ENCODE assay signal across 12 cellular contexts in the genomic region with DNA sequence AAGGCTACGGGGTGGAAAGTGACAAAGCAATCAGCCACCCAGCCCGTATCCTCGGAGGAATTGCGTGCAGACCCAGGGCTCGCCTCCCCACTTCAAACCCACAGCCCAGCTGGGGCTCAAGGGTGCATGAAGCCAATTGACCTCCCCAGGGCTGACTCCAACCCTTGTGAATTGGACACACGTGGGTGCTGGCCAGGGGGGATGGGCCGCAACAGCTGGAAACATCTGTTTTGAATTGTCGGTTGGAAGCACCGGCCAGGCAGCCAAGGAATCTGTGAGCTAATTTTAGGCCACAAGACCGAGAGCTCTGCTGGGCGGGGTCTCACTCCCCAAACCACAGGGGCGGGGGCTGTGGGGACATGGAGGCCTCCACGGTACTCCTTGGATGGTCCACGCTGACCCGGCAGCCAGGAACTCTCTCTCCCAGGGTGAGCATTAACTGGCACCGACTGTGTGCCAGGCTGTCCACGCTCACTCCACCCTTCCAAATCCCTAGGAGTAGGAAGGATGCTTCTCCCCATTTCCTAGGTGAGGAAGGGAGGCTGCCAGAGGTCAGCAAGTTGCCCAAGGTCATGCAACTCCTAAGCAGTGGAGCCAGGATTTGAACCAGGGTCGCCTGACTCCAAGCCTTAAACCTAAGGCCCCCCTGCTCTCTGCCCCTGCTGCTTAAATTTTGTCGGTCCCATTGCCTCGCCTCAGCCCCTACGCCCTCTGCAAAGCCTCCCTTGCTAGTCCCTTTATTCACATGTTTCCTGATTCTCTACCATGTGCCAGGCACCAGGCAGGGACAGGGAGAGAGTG. TPM values are rescaled to one million over a fixed set of nuclear protein-coding genes. Genes with fewer than 3 reads are reported as not detected.
DNase-seq lines count a peak whose midpoint lies in the region; ATAC-seq and TF ChIP-seq lines count a peak whose summit lies in the region.
"Had no signal": no experiment of that assay in that cellular context is flagged by ENCODE, and none has a peak within 500 bp of the region (broad histone marks: within the 10 kb centered on the region; RNA-seq: fewer than 3 reads in every experiment).

No MANE protein-coding gene starts in this region.

- WGBS in suprapubic skin: 50% methylated on average over 21 of the region's 21 CpGs

- TF ChIP-seq POLR2A in suprapubic skin (IDR thresholded peaks at IDR 0.05): no peak

- H3K27ac Mint-ChIP-seq in CD4-positive, alpha-beta T cell: no peak overlapping the region
- H3K27ac Mint-ChIP-seq in nephron progenitor cell: no peak overlapping the region

- no peaks in the 10 kb centered on the region for H3K36me3 ChIP-seq in suprapubic skin

- no peaks in the 10 kb centered on the region for H3K9me3 ChIP-seq in suprapubic skin
- H3K9me3 ChIP-seq in CD4-positive, alpha-beta T cell (ENCODE audit: control insufficient read depth, low read length): no peaks in the 10 kb centered on the region

- CTCF ChIA-PET in CD4-positive, alpha-beta T cell (lab: Charles Lee): no interaction called here

- no peaks in the 10 kb centered on the region for H3K27me3 Mint-ChIP-seq in CD4-positive, alpha-beta T cell
- peaks cover 6% of the 10 kb centered on the region for H3K27me3 Mint-ChIP-seq in nephron progenitor cell (ENCODE audit: low read depth, poor library complexity)

- peak; percentile 69 for DNase-seq in H4 (ENCODE audit: low spot score)
- DNase-seq in astrocyte of the cerebellum (ENCODE audit: low read depth): peak; percentile 62
- peak; percentile 69 for DNase-seq in hepatic stellate cell (ENCODE audit: low spot score)
- peak; percentile 88 to 93 for DNase-seq in suprapubic skin (ENCODE audit: low spot score in 2 of 2)
- no peak for DNase-seq in CD4-positive, alpha-beta T cell
- DNase-seq in NCI-H2107 treated with DMSO at 0.1 percent for 48 hours (lab: John Stamatoyannopoulos, UW; ENCODE audit: unreplicated experiment): no peak
- no peak for DNase-seq in nephron progenitor cell
- DNase-seq in GM10266 (ENCODE audit: extremely low spot score): no peak
- DNase-seq: DND-41, dorsolateral prefrontal cortex, NCI-H1694 had no signal

- H3K27ac ChIP-seq in suprapubic skin: no peak overlapping the region
- H3K27ac ChIP-seq in CD4-positive, alpha-beta T cell (ENCODE audit: low read depth, low read length): no peak overlapping the region
- H3K27ac ChIP-seq: dorsolateral prefrontal cortex had no signal

- POLR2A ChIA-PET in CD4-positive, alpha-beta T cell (lab: Charles Lee): interaction anchor here (0.7 to 1.9 kb wide), 3 partner anchors 8 to 41 kb away, joined by 3 to 7 read pairs (median 4); a partner anchor contains a TSS

- ATAC-seq in CD4-positive, alpha-beta T cell (ENCODE audit: poor library complexity): no peak

- H3K4me1 ChIP-seq in suprapubic skin: peaks cover 7% of the 10 kb centered on the region

- H3K4me3 ChIP-seq in astrocyte of the cerebellum (ENCODE audit: low read depth, low read length): no peak overlapping the region
- H3K4me3 ChIP-seq in suprapubic skin: no peak overlapping the region
- H3K4me3 ChIP-seq: dorsolateral prefrontal cortex had no signal

- H3K27me3 ChIP-seq in suprapubic skin: no peaks in the 10 kb centered on the region
- no peaks in the 10 kb centered on the region for H3K27me3 ChIP-seq in CD4-positive, alpha-beta T cell (ENCODE audit: control insufficient read depth, insufficient read depth, low read length)
- H3K27me3 ChIP-seq: dorsolateral prefrontal cortex had no signal

- no peaks in the 10 kb centered on the region for H3K36me3 Mint-ChIP-seq in CD4-positive, alpha-beta T cell (ENCODE audit: low read depth)
- no peaks in the 10 kb centered on the region for H3K36me3 Mint-ChIP-seq in nephron progenitor cell (ENCODE audit: low read depth)

- no peak for TF ChIP-seq EP300 in suprapubic skin (IDR thresholded peaks at IDR 0.05)

- in situ Hi-C loops in astrocyte of the cerebellum (cut with HindIII; ENCODE audit: low sequenced_read_pairs): no loop called here

- H3K4me3 Mint-ChIP-seq in CD4-positive, alpha-beta T cell: no peak overlapping the region
- no peak overlapping the region for H3K4me3 Mint-ChIP-seq in nephron progenitor cell

- H3K4me1 Mint-ChIP-seq in CD4-positive, alpha-beta T cell (ENCODE audit: low read depth): peaks cover 9% of the 10 kb centered on the region
- peaks cover 48% of the 10 kb centered on the region for H3K4me1 Mint-ChIP-seq in nephron progenitor cell

- intact Hi-C loops in CD4-positive, alpha-beta T cell (cut with DNase I, micrococcal nuclease): no loop called here

- TF ChIP-seq CTCF in astrocyte of the cerebellum (IDR thresholded peaks at IDR 0.05; ENCODE audit: low read depth, low read length, missing control alignments) (no peak), suprapubic skin (IDR thresholded peaks at IDR 0.05) (no peak), nephron progenitor cell (IDR thresholded peaks at IDR 0.05) (no peak), GM10266 (IDR thresholded peaks at IDR 0.05; ENCODE audit: control insufficient read depth, insufficient read depth, low read depth, missing control alignments) (no peak)
- TF ChIP-seq CTCF in CD4-positive, alpha-beta T cell (IDR thresholded peaks at IDR 0.05): no peak

- no peaks in the 10 kb centered on the region for H3K9me3 Mint-ChIP-seq in CD4-positive, alpha-beta T cell
- no peaks in the 10 kb centered on the region for H3K9me3 Mint-ChIP-seq in nephron progenitor cell

RNA-seq across cellular contexts. Expression of a gene that starts 11.9 kb away (rescaled TPM):
- total RNA-seq in H4 (2014; rRNA removed; shearing (Covaris generic)): 1.4 and 1.9 TPM in 2 replicates
- total RNA-seq in suprapubic skin: 10 to 100 TPM in 1 of 4 donors, 1 to 10 TPM in 2, under 1 TPM in 1; 0.24 to 10.9 (median 6.3) TPM
- total RNA-seq in CD4-positive, alpha-beta T cell: 1 to 10 TPM; 2.1 to 2.6 TPM
- total RNA-seq: renal cortical epithelial cell had no signal

RNA-seq across cellular contexts. Expression of a gene that starts 24.0 kb away (rescaled TPM):
- total RNA-seq in H4 (2014; rRNA removed; shearing (Covaris generic)): 2.8 and 3.4 TPM in 2 replicates
- 1 to 10 TPM; 1.3 to 5.6 (median 3.0) TPM for total RNA-seq in suprapubic skin
- 10 to 100 TPM; 25.7 to 27.8 TPM for total RNA-seq in CD4-positive, alpha-beta T cell

RNA-seq across cellular contexts. Expression of a gene that starts 47.3 kb away (rescaled TPM):
- 119 and 124 TPM in 2 replicates for total RNA-seq in H4 (2014; rRNA removed; shearing (Covaris generic))
- total RNA-seq in suprapubic skin: 100 to 1,000 TPM; 105 to 148 (median 134) TPM
- total RNA-seq in CD4-positive, alpha-beta T cell: 100 to 1,000 TPM; 269 to 270 TPM

RNA-seq across cellular contexts. Expression of a gene that starts 48.8 kb away (rescaled TPM):
- total RNA-seq in H4 (2014; rRNA removed; shearing (Covaris generic)): 43.2 and 44.8 TPM in 2 replicates
- total RNA-seq in suprapubic skin: 10 to 100 TPM; 46.1 to 77.0 (median 62.8) TPM
- 100 to 1,000 TPM in 1 of 2 experiments, 10 to 100 TPM in 1; 95.1 to 104 TPM for total RNA-seq in CD4-positive, alpha-beta T cell

Comparison
In these comparisons a context has a peak if more than half of its experiments do, and no peak if none do; other contexts are left out.
1. DNase-seq: peak in H4 (single experiment), astrocyte of the cerebellum (single experiment), hepatic stellate cell (single experiment) and suprapubic skin (2 of 2); none in CD4-positive, alpha-beta T cell (0 of 10), NCI-H2107 treated with DMSO at 0.1 percent for 48 hours (single experiment), nephron progenitor cell (single experiment) and GM10266 (single experiment).